ENCODE assay signal across 10 cellular contexts in genomic region chr11:65131895-65132237, GRCh38. TPM values are rescaled to one million over a fixed set of nuclear protein-coding genes. Genes with fewer than 3 reads are reported as not detected.
DNase-seq lines count a peak whose midpoint lies in the region; TF ChIP-seq lines count a peak whose summit lies in the region.
"Had no signal": no experiment of that assay in that cellular context is flagged by ENCODE, and none has a peak within 500 bp of the region (broad histone marks: within the 10 kb centered on the region; RNA-seq: fewer than 3 reads in every experiment).

No MANE protein-coding gene starts in this region.

- no peak for TF ChIP-seq CTCF in MCF 10A (IDR thresholded peaks at IDR 0.05; ENCODE audit: unreplicated experiment)
- TF ChIP-seq CTCF in mammary epithelial cell (conservative IDR thresholded peaks at IDR 0.05 in 1 of 2, IDR thresholded peaks at IDR 0.05 in 1 of 2; ENCODE audit: extremely low read depth in 1 of 2, insufficient read depth in 1 of 2, low read depth in 1 of 2, low read length in 2 of 2), result no peak
- TF ChIP-seq CTCF in breast epithelium (IDR thresholded peaks at IDR 0.05), result no peak
- TF ChIP-seq CTCF in type B pancreatic cell (conservative IDR thresholded peaks at IDR 0.05), result no peak

- TF ChIP-seq POLR2A in breast epithelium (IDR thresholded peaks at IDR 0.05), result no peak

- no peak overlapping the region for H3K4me2 ChIP-seq in mammary epithelial cell (ENCODE audit: insufficient read depth, low read depth, low read length)

- H3K4me3 Mint-ChIP-seq in MCF 10A (ENCODE audit: unreplicated experiment), result peak overlapping the region; percentile 99
- peak overlapping the region; percentile 25 for H3K4me3 Mint-ChIP-seq in type B pancreatic cell

- intact Hi-C loops in MCF 10A (cut with micrococcal nuclease), result no loop called here
- intact Hi-C loops in mammary epithelial cell (cut with micrococcal nuclease), result no loop called here
- intact Hi-C loops in breast epithelium (cut with DNase I; ENCODE audit: low total_unique reads), result no loop called here

- peaks cover 16% of the 10 kb centered on the region for H3K36me3 ChIP-seq in mammary epithelial cell (ENCODE audit: insufficient read depth, low read length)
- H3K36me3 ChIP-seq in breast epithelium, result peaks cover 34% of the 10 kb centered on the region

- in situ Hi-C loops in mammary epithelial cell (cut with MboI; ENCODE audit: low sequenced_read_pairs in 2 of 2), result no loop called here

- no peak overlapping the region for H2AFZ ChIP-seq in mammary epithelial cell (ENCODE audit: low read depth, low read length)

- dilution Hi-C loops in mammary epithelial cell (cut with HindIII; ENCODE audit: low sequenced_read_pairs), result no loop called here

- H3K79me2 ChIP-seq in mammary epithelial cell (ENCODE audit: insufficient read depth, low read length), result peaks cover 41% of the 10 kb centered on the region

- DNase-seq in MCF 10A (ENCODE audit: unreplicated experiment) (no peak), mammary epithelial cell (no peak), breast epithelium (ENCODE audit: low spot score in 2 of 2) (no peak), type B pancreatic cell (ENCODE audit: extremely low spot score, unreplicated experiment) (no peak), superior temporal gyrus (ENCODE audit: extremely low spot score) (no peak), putamen (ENCODE audit: low spot score) (no peak)
- DNase-seq: H9, kidney glomerular epithelial cell, WERI-Rb-1 had no signal

- no peak overlapping the region for H3K9ac ChIP-seq in mammary epithelial cell (ENCODE audit: insufficient read depth, low read length)

- H3K4me1 ChIP-seq in mammary epithelial cell (ENCODE audit: insufficient read depth, low read length) (peaks cover 15% of the 10 kb centered on the region), breast epithelium (peaks cover 6 to 26% of the 10 kb centered on the region in 2 donors)

- H3K27ac ChIP-seq in mammary epithelial cell (ENCODE audit: insufficient read depth, low read depth, low read length) (no peak overlapping the region), breast epithelium (peak overlapping the region; percentile 96 to 99)
- H3K27ac ChIP-seq: SJSA1, WERI-Rb-1 had no signal

- no TSS peak for BruUV-seq in MCF 10A (replicated peaks; lab: Mats Ljungman, UMichigan)
- no TSS peak for BruUV-seq in mammary epithelial cell (replicated peaks; lab: Mats Ljungman, UMichigan)

- H3K27me3 ChIP-seq in mammary epithelial cell (ENCODE audit: insufficient read depth, low read length), result no peaks in the 10 kb centered on the region
- no peaks in the 10 kb centered on the region for H3K27me3 ChIP-seq in breast epithelium
- H3K27me3 ChIP-seq: SJSA1 had no signal

- H3K9me3 ChIP-seq in mammary epithelial cell (replicated peaks; ENCODE audit: insufficient read depth, low read length) (no peaks in the 10 kb centered on the region), breast epithelium (no peaks in the 10 kb centered on the region)
- H3K9me3 ChIP-seq: SJSA1 had no signal

- peaks cover 28% of the 10 kb centered on the region for H3K4me1 Mint-ChIP-seq in MCF 10A (ENCODE audit: insufficient read depth, unreplicated experiment)
- H3K4me1 Mint-ChIP-seq in type B pancreatic cell (ENCODE audit: unreplicated experiment), result peaks cover 22% of the 10 kb centered on the region

- H4K20me1 ChIP-seq in mammary epithelial cell (ENCODE audit: insufficient read depth, low read length), result no peaks in the 10 kb centered on the region

- CTCF ChIA-PET in MCF 10A (lab: Yijun Ruan, JAX), result interaction anchor here (1.0 kb wide), 1 partner anchor 21 kb away, joined by 4 read pairs; no protein-coding TSS in a partner anchor
- CTCF ChIA-PET in mammary epithelial cell (lab: Charles Lee; ENCODE audit: low non-redundant PET), result no interaction called here

- H3K4me3 ChIP-seq in mammary epithelial cell (replicated peaks in 1 of 3; ENCODE audit: insufficient read depth in 1 of 3, low read depth in 2 of 3, low read length in 3 of 3) (no peak overlapping the region), breast epithelium (no peak overlapping the region)
- H3K4me3 ChIP-seq: SJSA1 had no signal

- H3K9me3 Mint-ChIP-seq in MCF 10A (ENCODE audit: unreplicated experiment) (no peaks in the 10 kb centered on the region), type B pancreatic cell (no peaks in the 10 kb centered on the region)
- H3K9me3 Mint-ChIP-seq: H9 had no signal

- WGBS in mammary epithelial cell (ENCODE audit: low coverage, missing lambda C conversion rate), result 100% methylated on average over 3 of the region's 6 CpGs

- H3K36me3 Mint-ChIP-seq in MCF 10A (ENCODE audit: insufficient read depth, unreplicated experiment) (peaks cover 52% of the 10 kb centered on the region), type B pancreatic cell (no peaks in the 10 kb centered on the region)

- H3K27ac Mint-ChIP-seq in MCF 10A (ENCODE audit: low read depth, unreplicated experiment) (no peak overlapping the region), type B pancreatic cell (no peak overlapping the region)

- POLR2A ChIA-PET in MCF 10A (lab: Yijun Ruan, JAX), result interaction anchor here (2.3 to 8.2 kb wide), 3 partner anchors 9 to 49 kb away, joined by 10 to 157 read pairs (median 138); partner anchors contain the start of genes CAPN1, FAU, MRPL49 and ZNHIT2

- H3K27me3 Mint-ChIP-seq in MCF 10A (ENCODE audit: insufficient read depth, unreplicated experiment) (no peaks in the 10 kb centered on the region), type B pancreatic cell (no peaks in the 10 kb centered on the region)

RNA-seq across cellular contexts. Expression of gene SYVN1, which starts 2.5 kb away (rescaled TPM):
- total RNA-seq in MCF 10A (2022) (74.9 and 99.8 TPM in 2 replicates), mammary epithelial cell (10 to 100 TPM; 21.5 to 45.8 TPM), breast epithelium (10 to 100 TPM; 25.8 to 31.7 (median 27.2) TPM), type B pancreatic cell (ENCODE audit: low replicate concordance) (48.6 and 50.6 TPM in 2 replicates)
- polyA plus RNA-seq in mammary epithelial cell, result 30.7 TPM
- 152 TPM for polyA minus RNA-seq in mammary epithelial cell

RNA-seq across cellular contexts. Expression of gene MRPL49, which starts 9.7 kb away (rescaled TPM):
- total RNA-seq in MCF 10A (2022), result 76.9 and 79.0 TPM in 2 replicates
- total RNA-seq in mammary epithelial cell, result 10 to 100 TPM; 54.7 to 56.5 TPM
- 64.7 TPM for polyA plus RNA-seq in mammary epithelial cell
- 52.3 TPM for polyA minus RNA-seq in mammary epithelial cell
- total RNA-seq in breast epithelium, result 10 to 100 TPM; 66.2 to 92.6 (median 72.8) TPM
- 49.1 and 54.8 TPM in 2 replicates for total RNA-seq in type B pancreatic cell (ENCODE audit: low replicate concordance)

RNA-seq across cellular contexts. Expression of gene FAU, which starts 9.9 kb away (rescaled TPM):
- 1,049 and 1,269 TPM in 2 replicates for total RNA-seq in MCF 10A (2022)
- total RNA-seq in mammary epithelial cell, result 100 to 1,000 TPM; 107 to 637 TPM
- 428 TPM for polyA plus RNA-seq in mammary epithelial cell
- 317 TPM for polyA minus RNA-seq in mammary epithelial cell
- 1,000 to 10,000 TPM in 1 of 3 donors, 100 to 1,000 TPM in 2; 786 to 1,230 (median 855) TPM for total RNA-seq in breast epithelium
- 758 and 795 TPM in 2 replicates for total RNA-seq in type B pancreatic cell (ENCODE audit: low replicate concordance)

RNA-seq across cellular contexts. Expression of gene ZNHIT2, which starts 14.4 kb away (rescaled TPM):
- total RNA-seq in MCF 10A (2022) (22.0 and 23.6 TPM in 2 replicates), mammary epithelial cell (10 to 100 TPM; 13.6 to 15.2 TPM), breast epithelium (10 to 100 TPM; 14.6 to 23.3 (median 20.3) TPM), type B pancreatic cell (ENCODE audit: low replicate concordance) (11.4 and 12.2 TPM in 2 replicates)
- polyA plus RNA-seq in mammary epithelial cell, result 6.9 TPM
- polyA minus RNA-seq in mammary epithelial cell, result 0.67 TPM

RNA-seq across cellular contexts. Expression of gene TM7SF2, which starts 20.2 kb away (rescaled TPM):
- 8.5 and 14.0 TPM in 2 replicates for total RNA-seq in MCF 10A (2022)
- 10 to 100 TPM in 1 of 2 donors, 1 to 10 TPM in 1; 8.7 to 10.1 TPM for total RNA-seq in mammary epithelial cell
- 17.2 TPM for polyA plus RNA-seq in mammary epithelial cell
- 54.8 TPM for polyA minus RNA-seq in mammary epithelial cell
- total RNA-seq in breast epithelium, result 100 to 1,000 TPM in 1 of 3 donors, 10 to 100 TPM in 2; 38.8 to 189 (median 44.2) TPM
- 52.2 and 61.3 TPM in 2 replicates for total RNA-seq in type B pancreatic cell (ENCODE audit: low replicate concordance)
